9 cellular contexts compared by ENCODE assay signal in genomic region chr1:59072017-59072947, GRCh38.
DNase-seq lines count a peak whose midpoint lies in the region; ATAC-seq, FAIRE-seq and TF ChIP-seq lines count a peak whose summit lies in the region.
"Had no signal": no experiment of that assay in that cellular context is flagged by ENCODE, and none has a peak within 500 bp of the region (broad histone marks: within the 10 kb centered on the region; RNA-seq: fewer than 3 reads in every experiment).

No MANE protein-coding gene starts in this region.

- 48 to 58% methylated on average over 8 to 9 of the region's 9 CpGs for WGBS in esophagus squamous epithelium, 2 donors

- H3K4me1 ChIP-seq in esophagus squamous epithelium = peaks cover 0 to 21% (median 10%) of the 10 kb centered on the region in 3 donors

- H3K4me1 Mint-ChIP-seq in dendritic cell treated with granulocyte-macrophage colony-stimulating factor and Interleukin-4, amounts not matched to agents 40 ng/mL and 50 ng/mL, for 4 days (ENCODE audit: low read depth) = peaks cover 32% of the 10 kb centered on the region

- H3K27me3 ChIP-seq in esophagus squamous epithelium = no peaks in the 10 kb centered on the region

- TF ChIP-seq POLR2A in esophagus squamous epithelium (IDR thresholded peaks at IDR 0.05) = no peak

- no peaks in the 10 kb centered on the region for H3K9me3 Mint-ChIP-seq in dendritic cell treated with granulocyte-macrophage colony-stimulating factor and Interleukin-4, amounts not matched to agents 40 ng/mL and 50 ng/mL, for 4 days

- no peak overlapping the region for H3K4me3 Mint-ChIP-seq in dendritic cell treated with granulocyte-macrophage colony-stimulating factor and Interleukin-4, amounts not matched to agents 40 ng/mL and 50 ng/mL, for 4 days

- H3K36me3 ChIP-seq in esophagus squamous epithelium = no peaks in the 10 kb centered on the region

- DNase-seq in left ventricle myocardium superior (no peak), cardiac septum (ENCODE audit: low spot score) (no peak), NCI-H69 (lab: John Stamatoyannopoulos, UW) (peak; percentile 82), urothelium cell line (ENCODE audit: low spot score) (peak; percentile 30), midbrain (lab: John Stamatoyannopoulos, UW) (no peak), esophagus squamous epithelium (lab: John Stamatoyannopoulos, UW) (no peak)
- DNase-seq: stimulated activated CD4-positive, alpha-beta T cell treated with anti-CD3 and anti-CD28 coated beads, Interleukin-2, amount 100 ng/mL, for 48 hours had no signal

- no peaks in the 10 kb centered on the region for H3K27me3 Mint-ChIP-seq in dendritic cell treated with granulocyte-macrophage colony-stimulating factor and Interleukin-4, amounts not matched to agents 40 ng/mL and 50 ng/mL, for 4 days

- H3K27ac Mint-ChIP-seq in dendritic cell treated with granulocyte-macrophage colony-stimulating factor and Interleukin-4, amounts not matched to agents 40 ng/mL and 50 ng/mL, for 4 days = peak overlapping the region; percentile 70

- ATAC-seq in left ventricle myocardium superior (peak; percentile 53), HG03108 (IDR thresholded peaks at IDR 0.05; ENCODE audit: unreplicated experiment) (no peak)

- no peak for TF ChIP-seq CTCF in esophagus squamous epithelium (IDR thresholded peaks at IDR 0.05)

- intact Hi-C loops in left ventricle myocardium superior (cut with micrococcal nuclease) = no loop called here
- intact Hi-C loops in cardiac septum (cut with DNase I) = loop anchor here (10.0 kb wide), 1 partner anchor 623 kb away; no protein-coding TSS in a partner anchor
- intact Hi-C loops in dendritic cell treated with granulocyte-macrophage colony-stimulating factor and Interleukin-4, amounts not matched to agents 40 ng/mL and 50 ng/mL, for 4 days (cut with micrococcal nuclease) = no loop called here
- intact Hi-C loops in esophagus squamous epithelium (cut with DNase I) = no loop called here

- no peaks in the 10 kb centered on the region for H3K9me3 ChIP-seq in esophagus squamous epithelium

- FAIRE-seq in urothelium cell line (lab: Jason Lieb, UNC) = no peak

- H3K4me3 ChIP-seq in esophagus squamous epithelium = no peak overlapping the region

- peak overlapping the region in 1 of 4 donors; percentile 45 for H3K27ac ChIP-seq in esophagus squamous epithelium

- H3K36me3 Mint-ChIP-seq in dendritic cell treated with granulocyte-macrophage colony-stimulating factor and Interleukin-4, amounts not matched to agents 40 ng/mL and 50 ng/mL, for 4 days (ENCODE audit: low read depth) = no peaks in the 10 kb centered on the region

Comparison
In these comparisons a context has a peak if more than half of its experiments do, and no peak if none do; other contexts are left out.
1. DNase-seq: peak in NCI-H69 (single experiment) and urothelium cell line (single experiment); none in left ventricle myocardium superior (single experiment), cardiac septum (single experiment), midbrain (single experiment) and esophagus squamous epithelium (single experiment).